In genomic region chr19:3026768-3027167, GRCh38 we compare ENCODE assay signal across 1 cellular context.
TF ChIP-seq lines count a peak whose summit lies in the region.

No MANE protein-coding gene starts in this region.

TF ChIP-seq in HEK293, 187 proteins besides CTCF, POLR2A, EP300 and RAD21 (continued from another document):
- no peak for TF ChIP-seq ZNF501 (tag by site-specific recombination; IDR thresholded peaks at IDR 0.05)
